Comparison of ENCODE assay signal across 11 cellular contexts in the genomic region with DNA sequence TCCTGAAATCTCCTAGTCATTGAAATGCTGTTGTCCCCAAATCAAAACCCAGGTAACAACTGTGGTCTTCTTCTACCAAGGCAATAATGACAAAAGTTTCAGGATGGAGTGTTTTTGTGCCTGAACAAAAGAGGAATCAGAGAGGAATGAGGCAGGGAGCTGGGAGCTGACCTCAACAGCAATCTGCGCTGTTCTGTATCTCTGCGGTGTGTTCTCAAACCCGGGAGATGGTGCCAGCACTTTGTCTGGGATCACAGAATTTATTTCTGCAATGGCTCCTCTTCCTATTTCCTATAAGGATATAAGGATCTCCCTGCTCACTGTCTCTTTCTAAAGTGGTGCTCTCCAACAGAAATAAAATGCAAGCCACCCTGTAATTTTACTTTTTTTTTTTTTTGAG. TPM values are rescaled to one million over a fixed set of nuclear protein-coding genes. Genes with fewer than 3 reads are reported as not detected.
A peak's percentile ranks its signal among the peaks of the same experiment; 100 is the strongest.
DNase-seq lines count a peak whose midpoint lies in the region; ATAC-seq and TF ChIP-seq lines count a peak whose summit lies in the region.
"Had no signal": no experiment of that assay in that cellular context is flagged by ENCODE, and none has a peak within 500 bp of the region (broad histone marks: within the 10 kb centered on the region; RNA-seq: fewer than 3 reads in every experiment).

No MANE protein-coding gene starts in this region.

- peaks cover 18% of the 10 kb centered on the region for H3K4me1 ChIP-seq in ACC112 (ENCODE audit: control insufficient read depth, insufficient read depth, low read length, unreplicated experiment)
- H3K4me1 ChIP-seq in NT2/D1 (ENCODE audit: insufficient read depth, insufficient read length), result no peaks in the 10 kb centered on the region
- H3K4me1 ChIP-seq in esophagus squamous epithelium, result peaks cover 6 to 31% (median 9%) of the 10 kb centered on the region in 3 donors
- peaks cover 0 to 3% of the 10 kb centered on the region in 2 donors for H3K4me1 ChIP-seq in neuronal stem cell (ENCODE audit: control insufficient read depth in 2 of 2, insufficient read depth in 1 of 2, low read depth in 1 of 2, low read length in 2 of 2)

- H3K36me3 ChIP-seq in ACC112 (ENCODE audit: insufficient read depth, low read length) (no peaks in the 10 kb centered on the region), NT2/D1 (ENCODE audit: insufficient read depth, insufficient read length, low read length) (no peaks in the 10 kb centered on the region), esophagus squamous epithelium (no peaks in the 10 kb centered on the region), neuronal stem cell (replicated peaks in 1 of 2; ENCODE audit: control insufficient read depth in 2 of 2, insufficient read depth in 2 of 2, low read length in 2 of 2) (no peaks in the 10 kb centered on the region)

- peak overlapping the region; percentile 17 for H3K27ac ChIP-seq in ACC112 (ENCODE audit: low read depth, low read length)
- H3K27ac ChIP-seq in esophagus squamous epithelium, result peak overlapping the region in 3 of 4 donors; percentile 60 to 77 (median 67)
- H3K27ac ChIP-seq in neuronal stem cell (replicated peaks; ENCODE audit: low read length), result no peak overlapping the region

- no peak for ATAC-seq in GM19023 (IDR thresholded peaks at IDR 0.05; ENCODE audit: unreplicated experiment)
- ATAC-seq in HG02970 (IDR thresholded peaks at IDR 0.05; ENCODE audit: low FRiP score, unreplicated experiment), result no peak
- no peak for ATAC-seq in HG03378 (IDR thresholded peaks at IDR 0.05; ENCODE audit: unreplicated experiment)

- H2BK5ac ChIP-seq in neuronal stem cell (ENCODE audit: low read length), result no peak overlapping the region

- H2AFZ ChIP-seq in ACC112 (ENCODE audit: low read length, unreplicated experiment), result peak overlapping the region; percentile 35
- peak overlapping the region; percentile 91 for H2AFZ ChIP-seq in neuronal stem cell (ENCODE audit: low read length)

- H3K9ac ChIP-seq in NT2/D1 (ENCODE audit: insufficient read length, low read depth) (no peak overlapping the region), neuronal stem cell (ENCODE audit: low read depth, low read length, poor library complexity) (no peak overlapping the region)

- H3K4me2 ChIP-seq in neuronal stem cell (ENCODE audit: insufficient read depth, low read length, poor library complexity, severe bottlenecking), result peak overlapping the region; percentile 51

- H3K4me3 ChIP-seq in ACC112 (ENCODE audit: low read depth, low read length) (peak overlapping the region; percentile 79), NT2/D1 (ENCODE audit: insufficient read length, low read depth) (peak overlapping the region; percentile 44), esophagus squamous epithelium (peak overlapping the region; percentile 20 to 60 (median 48)), neuronal stem cell (ENCODE audit: low read length in 2 of 2) (no peak overlapping the region)

- no peak overlapping the region for H3K18ac ChIP-seq in neuronal stem cell (ENCODE audit: low read length)

- no peak overlapping the region for H2BK12ac ChIP-seq in neuronal stem cell (ENCODE audit: low read length)

- H3K79me2 ChIP-seq in ACC112 (ENCODE audit: control insufficient read depth, insufficient read depth, low read length, unreplicated experiment), result peaks cover 10% of the 10 kb centered on the region

- no peaks in the 10 kb centered on the region for H3K27me3 ChIP-seq in ACC112 (ENCODE audit: insufficient read depth, low read length)
- peaks cover 44% of the 10 kb centered on the region for H3K27me3 ChIP-seq in NT2/D1 (ENCODE audit: insufficient read depth, insufficient read length)
- peaks cover 0 to 26% (median 0%) of the 10 kb centered on the region in 4 donors for H3K27me3 ChIP-seq in esophagus squamous epithelium
- peaks cover 0 to 37% (median 3%) of the 10 kb centered on the region in 3 experiments for H3K27me3 ChIP-seq in neuronal stem cell (ENCODE audit: control insufficient read depth in 3 of 3, insufficient read depth in 3 of 3, low read depth in 1 of 3, low read length in 3 of 3)

- TF ChIP-seq POLR2A in esophagus squamous epithelium (IDR thresholded peaks at IDR 0.05), result no peak

- WGBS in esophagus squamous epithelium, 2 donors, result 30 to 39% methylated on average over 2 to 3 of the region's 3 CpGs
- no CpG with 5 or more reads among the region's 3 CpGs for WGBS in neuronal stem cell (ENCODE audit: extremely low coverage in 2 of 2, insufficient read length in 2 of 2, insufficient replicate concordance in 1 of 2), 2 donors

- intact Hi-C loops in esophagus squamous epithelium (cut with DNase I), result no loop called here

- H2BK15ac ChIP-seq in neuronal stem cell (ENCODE audit: low read length), result no peak overlapping the region

- no peak for DNase-seq in NT2/D1 (ENCODE audit: low read depth, low spot score)
- DNase-seq in esophagus squamous epithelium (lab: John Stamatoyannopoulos, UW), result no peak
- DNase-seq in neuronal stem cell (ENCODE audit: low spot score), result no peak
- DNase-seq in HUDEP-2 (lab: John Stamatoyannopoulos, UW; ENCODE audit: unreplicated experiment in 76 of 76), result no peak
- DNase-seq: Karpas-422; stimulated activated CD4-positive, alpha-beta T cell treated with anti-CD3 and anti-CD28 coated beads, Interleukin-4, amount 100 ng/mL, for 1 hour had no signal

- no peak overlapping the region for H4K8ac ChIP-seq in neuronal stem cell (ENCODE audit: low read depth, low read length)

- no peak overlapping the region for H4K91ac ChIP-seq in neuronal stem cell (ENCODE audit: low read depth, low read length, poor library complexity)

- H2AK5ac ChIP-seq in neuronal stem cell (ENCODE audit: low read depth, low read length), result no peak overlapping the region

- no peaks in the 10 kb centered on the region for H3K79me1 ChIP-seq in neuronal stem cell (ENCODE audit: low read depth, low read length)

- no peak overlapping the region for H3K14ac ChIP-seq in neuronal stem cell (ENCODE audit: low read length)

- no peaks in the 10 kb centered on the region for H3K9me3 ChIP-seq in NT2/D1 (ENCODE audit: insufficient read depth, low read length)
- H3K9me3 ChIP-seq in esophagus squamous epithelium, result no peaks in the 10 kb centered on the region
- no peaks in the 10 kb centered on the region for H3K9me3 ChIP-seq in neuronal stem cell (replicated peaks in 1 of 2; ENCODE audit: control insufficient read depth in 2 of 2, insufficient read depth in 1 of 2, low read depth in 1 of 2, low read length in 2 of 2)

- no peak overlapping the region for H3K23ac ChIP-seq in neuronal stem cell (ENCODE audit: low read depth, low read length, poor library complexity)

- H3K4ac ChIP-seq in neuronal stem cell (ENCODE audit: low read length), result no peak overlapping the region

- no peak overlapping the region for H2BK120ac ChIP-seq in neuronal stem cell (ENCODE audit: low read depth, low read length)

- TF ChIP-seq CTCF in esophagus squamous epithelium (IDR thresholded peaks at IDR 0.05), result no peak

RNA-seq across cellular contexts. Expression of gene GLT8D2, which starts 0.4 kb away (rescaled TPM):
- 1 to 10 TPM in 2 of 4 donors, under 1 TPM in 1, not detected in 1; 0.61 to 4.8 (median 2.7) TPM for total RNA-seq in esophagus squamous epithelium
- polyA plus RNA-seq in neuronal stem cell (2013, experiment 1 of 2), result 2.0 TPM
- 2.1 TPM for polyA plus RNA-seq in neuronal stem cell (2013, experiment 2 of 2)
- polyA plus RNA-seq: CD14-positive monocyte had no signal

RNA-seq across cellular contexts. Expression of gene HCFC2, which starts 13.9 kb away (rescaled TPM):
- 10 to 100 TPM; 10.1 to 17.7 (median 14.7) TPM for total RNA-seq in esophagus squamous epithelium
- polyA plus RNA-seq in neuronal stem cell (2013, experiment 1 of 2), result 2.6 TPM
- polyA plus RNA-seq in neuronal stem cell (2013, experiment 2 of 2), result 2.6 TPM

Comparison
In these comparisons a context has a peak if more than half of its experiments do, and no peak if none do; other contexts are left out.
1. H3K4me3 ChIP-seq: peak in ACC112 (single experiment), NT2/D1 (single experiment) and esophagus squamous epithelium (4 of 4); none in neuronal stem cell (0 of 2).